19 cellular contexts compared by ENCODE assay signal in the genomic region with DNA sequence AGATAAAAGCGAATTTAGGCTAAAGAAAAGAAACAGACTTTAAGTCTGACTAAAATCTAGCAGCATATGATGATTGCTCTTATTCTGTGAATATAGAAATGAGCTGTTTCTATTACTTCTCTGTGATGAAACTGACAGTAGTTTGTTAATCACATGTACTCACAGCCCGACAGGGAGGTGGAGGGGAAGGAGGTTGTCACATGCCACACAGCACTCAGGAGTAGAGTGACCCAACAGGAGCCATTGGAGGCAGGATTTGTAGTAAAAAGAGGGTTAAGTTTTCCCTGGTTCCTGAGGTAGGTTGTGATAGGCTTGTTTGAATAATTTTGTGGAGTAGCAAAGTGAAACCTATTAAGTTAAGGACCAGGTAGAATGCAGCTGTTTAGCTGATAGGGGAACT.
"Had no signal": no experiment of that assay in that cellular context is flagged by ENCODE, and none has a peak within 500 bp of the region (broad histone marks: within the 10 kb centered on the region; RNA-seq: fewer than 3 reads in every experiment).

No MANE protein-coding gene starts in this region.

- H2AFZ ChIP-seq: parathyroid adenoma had no signal

- H3K9me3 Mint-ChIP-seq: activated naive CD8-positive, alpha-beta T cell treated with anti-CD3 and anti-CD28 coated beads for 36 hours; activated T-cell treated with anti-CD3 and anti-CD28 coated beads, Interleukin-2, amount 50 U/mL, for 4 hours had no signal

- DNase-seq: activated CD8-positive, alpha-beta memory T cell treated with anti-CD3 and anti-CD28 coated beads for 24 hours; activated CD8-positive, alpha-beta memory T cell treated with anti-CD3 and anti-CD28 coated beads, Interleukin-2, amount 50 U/mL, for 4 hours; activated naive CD4-positive, alpha-beta T cell treated with Interleukin-2 at 50 U/mL for 16 hours; activated naive CD8-positive, alpha-beta T cell treated with anti-CD3 and anti-CD28 coated beads for 36 hours; activated T-cell treated with anti-CD3 and anti-CD28 coated beads, Interleukin-2, amount 50 U/mL, for 4 hours; effector memory CD4-positive, alpha-beta T cell; gastrocnemius medialis; hippocampal formation; left ventricle myocardium inferior; nucleus accumbens; right cardiac atrium; stimulated activated CD4-positive, alpha-beta T cell treated with anti-CD3 and anti-CD28 coated beads, Interleukin-12 subunit alpha, Interleukin-12 subunit beta, amount 100 ng/mL, for 4 hours; stimulated activated CD4-positive, alpha-beta T cell treated with anti-CD3 and anti-CD28 coated beads, Interleukin-4, amount 100 ng/mL, for 4 hours; stimulated activated naive CD8-positive, alpha-beta T cell treated with anti-CD3 and anti-CD28 coated beads, Interleukin-15, Interleukin-2, amounts not matched to agents 100 U/mL and 50 U/mL, for 24 hours; upper lobe of left lung had no signal

- H3K36me3 Mint-ChIP-seq: activated naive CD8-positive, alpha-beta T cell treated with anti-CD3 and anti-CD28 coated beads for 36 hours; natural killer cell treated with Interleukin-12 subunit alpha and Interleukin-12 subunit beta and Interleukin-15 and Interleukin-18, amount 100 ng/mL, for 72 hours had no signal

- H3K4me3 ChIP-seq: esophagus muscularis mucosa, gastrocnemius medialis, left ventricle myocardium inferior, upper lobe of left lung had no signal

- H3K79me2 ChIP-seq: parathyroid adenoma had no signal

- H3K4me1 ChIP-seq: esophagus muscularis mucosa, gastrocnemius medialis, left ventricle myocardium inferior, parathyroid adenoma, upper lobe of left lung had no signal

- H3K27ac ChIP-seq: esophagus muscularis mucosa, gastrocnemius medialis, left ventricle myocardium inferior, parathyroid adenoma, upper lobe of left lung had no signal

- H3K27me3 Mint-ChIP-seq: activated naive CD8-positive, alpha-beta T cell treated with anti-CD3 and anti-CD28 coated beads for 36 hours; central memory CD8-positive, alpha-beta T cell; natural killer cell treated with Interleukin-12 subunit alpha and Interleukin-12 subunit beta and Interleukin-15 and Interleukin-18, amount 100 ng/mL, for 72 hours had no signal

- H3K4me1 Mint-ChIP-seq: activated naive CD8-positive, alpha-beta T cell treated with anti-CD3 and anti-CD28 coated beads for 36 hours; central memory CD8-positive, alpha-beta T cell had no signal

- H3K4me3 Mint-ChIP-seq: activated naive CD8-positive, alpha-beta T cell treated with anti-CD3 and anti-CD28 coated beads for 36 hours; activated T-cell treated with anti-CD3 and anti-CD28 coated beads, Interleukin-2, amount 50 U/mL, for 4 hours; central memory CD8-positive, alpha-beta T cell; natural killer cell treated with Interleukin-12 subunit alpha and Interleukin-12 subunit beta and Interleukin-15 and Interleukin-18, amount 100 ng/mL, for 72 hours had no signal

- H3K36me3 ChIP-seq: esophagus muscularis mucosa, gastrocnemius medialis, left ventricle myocardium inferior, upper lobe of left lung had no signal

- ATAC-seq: activated T-cell treated with anti-CD3 and anti-CD28 coated beads, Interleukin-2, amount 50 U/mL, for 4 hours; gastrocnemius medialis; natural killer cell treated with Interleukin-12 subunit alpha and Interleukin-12 subunit beta and Interleukin-15 and Interleukin-18, amount 100 ng/mL, for 72 hours; right cardiac atrium; stimulated activated naive CD8-positive, alpha-beta T cell treated with anti-CD3 and anti-CD28 coated beads, Interleukin-15, Interleukin-2, amounts not matched to agents 100 U/mL and 50 U/mL, for 24 hours had no signal

- H3K9me3 ChIP-seq: esophagus muscularis mucosa, gastrocnemius medialis, left ventricle myocardium inferior, upper lobe of left lung had no signal

- H3K9ac ChIP-seq: parathyroid adenoma had no signal

- H3K27me3 ChIP-seq: esophagus muscularis mucosa, gastrocnemius medialis, upper lobe of left lung had no signal

- H3K27ac Mint-ChIP-seq: activated naive CD8-positive, alpha-beta T cell treated with anti-CD3 and anti-CD28 coated beads for 36 hours; natural killer cell treated with Interleukin-12 subunit alpha and Interleukin-12 subunit beta and Interleukin-15 and Interleukin-18, amount 100 ng/mL, for 72 hours had no signal
